In the genomic region with DNA sequence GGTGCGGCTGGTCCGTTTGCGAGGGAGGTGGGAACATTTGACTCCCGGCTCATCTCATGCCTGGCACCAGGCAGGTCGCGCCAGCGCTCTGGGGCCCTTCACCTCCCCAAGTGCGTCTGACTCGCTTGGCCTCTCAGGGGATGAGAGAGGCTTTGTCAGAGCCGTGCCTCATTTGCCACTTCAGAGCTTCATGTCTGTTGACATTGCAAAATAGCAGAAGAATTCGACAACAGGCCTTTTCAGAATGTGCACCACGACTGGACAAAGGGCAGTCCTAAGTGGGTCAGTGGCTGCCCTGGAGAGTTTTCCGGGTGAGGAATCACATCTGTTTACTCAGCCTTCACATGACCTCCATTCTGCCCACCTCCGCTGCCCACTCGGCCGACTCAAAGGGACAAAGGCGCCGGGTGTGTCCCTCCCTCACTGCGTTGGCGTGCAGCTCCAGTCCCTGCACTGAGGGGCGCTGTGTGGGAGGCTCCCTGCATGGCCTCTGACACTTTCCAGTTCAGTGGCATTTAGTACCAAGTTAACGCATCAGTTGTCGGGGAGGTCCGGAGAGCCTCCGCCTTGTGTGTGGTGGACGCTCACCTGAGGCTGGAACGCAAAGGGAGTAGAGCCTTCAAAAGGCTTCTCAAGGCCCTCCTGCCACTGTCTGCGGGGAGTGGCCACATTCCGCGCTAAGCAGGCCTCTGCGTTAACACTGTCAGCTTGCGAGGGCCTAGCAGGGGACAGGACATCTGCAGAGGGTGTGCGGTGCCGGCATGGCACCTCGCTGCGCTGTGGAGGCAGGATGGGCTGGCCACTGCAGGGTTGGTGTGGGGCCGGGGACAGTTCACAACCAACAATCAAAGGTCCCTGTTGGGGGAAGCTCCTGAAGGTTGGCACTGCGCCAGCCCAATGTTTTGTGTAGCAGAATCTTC, we compare ENCODE assay signal across 2 cellular contexts.
TF ChIP-seq lines count a peak whose summit lies in the region.

No MANE protein-coding gene starts in this region.

TF ChIP-seq in IMR-90, 13 proteins besides CTCF, POLR2A, EP300 and RAD21:
- TF ChIP-seq CEBPB (IDR thresholded peaks at IDR 0.05; ENCODE audit: low read depth, low read length) (no peak), MAZ (IDR thresholded peaks at IDR 0.05; ENCODE audit: borderline replicate concordance, low read depth, low read length) (no peak), NFE2L2 (IDR thresholded peaks at IDR 0.05; ENCODE audit: low read depth, low read length) (no peak), SMC3 (IDR thresholded peaks at IDR 0.05; ENCODE audit: low read depth, low read length) (no peak), RCOR1 (IDR thresholded peaks at IDR 0.05; ENCODE audit: insufficient replicate concordance, low read length) (no peak), MAFK (IDR thresholded peaks at IDR 0.05; ENCODE audit: low read depth, low read length) (no peak)

TF ChIP-seq in H1, 55 proteins besides CTCF, POLR2A, EP300 and RAD21:
- TF ChIP-seq CHD2 (IDR thresholded peaks at IDR 0.05; ENCODE audit: low read length) (no peak), GTF2F1 (IDR thresholded peaks at IDR 0.05; ENCODE audit: borderline replicate concordance, low read depth, low read length) (no peak), ASH2L (IDR thresholded peaks at IDR 0.05; ENCODE audit: low read length) (no peak), ZNF274 (IDR thresholded peaks at IDR 0.05; ENCODE audit: borderline replicate concordance, extremely low read depth, low read length) (no peak)
